Comparison of ENCODE assay signal across 1 cellular context in the genomic region with DNA sequence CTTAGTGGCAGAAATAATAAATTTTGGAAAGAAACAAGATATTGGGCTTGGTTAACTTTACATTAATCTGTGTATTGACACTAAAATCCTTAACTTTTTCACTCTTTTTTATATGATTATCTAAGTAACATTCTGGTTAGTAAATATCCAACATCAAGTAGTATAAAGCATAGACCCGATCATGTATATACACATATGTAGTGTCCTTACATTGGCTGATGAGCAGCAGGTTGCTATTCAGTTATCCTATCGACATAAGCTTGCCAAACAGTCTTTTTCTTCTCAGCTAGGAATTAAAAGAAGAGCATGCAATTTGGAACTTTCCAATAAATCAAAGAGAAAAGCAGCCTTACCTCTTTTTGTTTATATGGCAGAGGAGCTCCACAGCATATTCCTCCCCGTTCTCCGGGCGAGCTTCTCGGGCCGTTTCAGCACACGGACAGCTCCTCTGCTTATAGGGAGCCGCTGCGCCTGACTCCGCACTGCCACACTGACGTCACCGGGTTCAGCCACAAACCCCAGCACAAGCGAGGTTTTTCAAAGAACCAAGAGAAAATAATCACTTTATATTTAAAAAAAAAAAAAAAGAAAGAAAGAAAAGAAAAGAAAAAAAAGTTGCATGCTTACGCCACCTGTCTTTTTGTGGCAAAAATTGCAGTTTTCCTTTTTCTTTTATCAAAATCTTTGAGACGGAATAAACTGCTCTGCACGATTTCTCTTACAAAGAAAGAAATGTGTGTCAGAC.
A peak's percentile ranks its signal among the peaks of the same experiment; 100 is the strongest.
TF ChIP-seq lines count a peak whose summit lies in the region.

A gene with protein sequence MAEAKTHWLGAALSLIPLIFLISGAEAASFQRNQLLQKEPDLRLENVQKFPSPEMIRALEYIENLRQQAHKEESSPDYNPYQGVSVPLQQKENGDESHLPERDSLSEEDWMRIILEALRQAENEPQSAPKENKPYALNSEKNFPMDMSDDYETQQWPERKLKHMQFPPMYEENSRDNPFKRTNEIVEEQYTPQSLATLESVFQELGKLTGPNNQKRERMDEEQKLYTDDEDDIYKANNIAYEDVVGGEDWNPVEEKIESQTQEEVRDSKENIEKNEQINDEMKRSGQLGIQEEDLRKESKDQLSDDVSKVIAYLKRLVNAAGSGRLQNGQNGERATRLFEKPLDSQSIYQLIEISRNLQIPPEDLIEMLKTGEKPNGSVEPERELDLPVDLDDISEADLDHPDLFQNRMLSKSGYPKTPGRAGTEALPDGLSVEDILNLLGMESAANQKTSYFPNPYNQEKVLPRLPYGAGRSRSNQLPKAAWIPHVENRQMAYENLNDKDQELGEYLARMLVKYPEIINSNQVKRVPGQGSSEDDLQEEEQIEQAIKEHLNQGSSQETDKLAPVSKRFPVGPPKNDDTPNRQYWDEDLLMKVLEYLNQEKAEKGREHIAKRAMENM (minus strand): TSS at position 430 of the 745 bp plus-strand sequence. CDS start 3,079 bp downstream, outside the sequence.

TF ChIP-seq in HepG2, 621 proteins besides CTCF, POLR2A, EP300 and RAD21 (continued from another document and continues in another):
- TF ChIP-seq SOX13 (IDR thresholded peaks at IDR 0.05) (no peak), SOX13 (CRISPR knock-in tag; conservative IDR thresholded peaks at IDR 0.05 in 1 of 2, IDR thresholded peaks at IDR 0.05 in 1 of 2) (no peak), ZSCAN12 (CRISPR knock-in tag; IDR thresholded peaks at IDR 0.05) (peak; percentile 83; the same call in 1 of the 2 replicates), ZFP62 (CRISPR knock-in tag; IDR thresholded peaks at IDR 0.05) (no peak), ZBTB44 (CRISPR knock-in tag; IDR thresholded peaks at IDR 0.05) (no peak), PAX8 (CRISPR knock-in tag; IDR thresholded peaks at IDR 0.05; ENCODE audit: borderline replicate concordance) (no peak), ZNF75D (CRISPR knock-in tag; IDR thresholded peaks at IDR 0.05; ENCODE audit: borderline replicate concordance) (no peak), HOXA9 (CRISPR knock-in tag; IDR thresholded peaks at IDR 0.05; ENCODE audit: borderline replicate concordance) (no peak), ZNF264 (CRISPR knock-in tag; IDR thresholded peaks at IDR 0.05) (0 out of 2 replicates have a peak, but pooled peaks have one; percentile 32), POGZ (CRISPR knock-in tag; IDR thresholded peaks at IDR 0.05) (no peak), BORCS8-MEF2B (CRISPR knock-in tag; IDR thresholded peaks at IDR 0.05) (0 out of 2 replicates have a peak, but pooled peaks have one; percentile 35), GATAD1 (CRISPR knock-in tag; IDR thresholded peaks at IDR 0.05) (0 out of 2 replicates have a peak, but pooled peaks have one; percentile 26), ZKSCAN1 (IDR thresholded peaks at IDR 0.05; ENCODE audit: low read length) (no peak), ZNF530 (CRISPR knock-in tag; IDR thresholded peaks at IDR 0.05; ENCODE audit: low read depth) (no peak), TGIF2 (CRISPR knock-in tag; IDR thresholded peaks at IDR 0.05) (peak; percentile 18; the same call in 1 of the 2 replicates), ZBED4 (CRISPR knock-in tag; IDR thresholded peaks at IDR 0.05; ENCODE audit: borderline replicate concordance) (no peak), ZNF225 (CRISPR knock-in tag; IDR thresholded peaks at IDR 0.05) (no peak), ZNF260 (CRISPR knock-in tag; IDR thresholded peaks at IDR 0.05; ENCODE audit: borderline replicate concordance, low read depth) (no peak), CREB1 (IDR thresholded peaks at IDR 0.05) (peak; percentile 93), CREB1 (CRISPR knock-in tag; IDR thresholded peaks at IDR 0.05) (no peak; the same call in 1 of the 2 replicates), ZFP36L2 (CRISPR knock-in tag; IDR thresholded peaks at IDR 0.05) (no peak), WIZ (CRISPR knock-in tag; IDR thresholded peaks at IDR 0.05) (peak; percentile 93), DR1 (CRISPR knock-in tag; IDR thresholded peaks at IDR 0.05) (no peak), GRHL1 (CRISPR knock-in tag; conservative IDR thresholded peaks at IDR 0.05) (no peak), SNAPC4 (CRISPR knock-in tag; IDR thresholded peaks at IDR 0.05) (no peak), ZNF720 (CRISPR knock-in tag; IDR thresholded peaks at IDR 0.05) (no peak), ZKSCAN8 (CRISPR knock-in tag; IDR thresholded peaks at IDR 0.05; ENCODE audit: borderline replicate concordance) (no peak), FOXP1 (IDR thresholded peaks at IDR 0.05) (no peak), FOXP1 (CRISPR knock-in tag; IDR thresholded peaks at IDR 0.05) (no peak), JUND (CRISPR knock-in tag; IDR thresholded peaks at IDR 0.05) (no peak), ZNF652 (CRISPR knock-in tag; IDR thresholded peaks at IDR 0.05; ENCODE audit: borderline replicate concordance, low read depth) (no peak)
- TF ChIP-seq, protein P1, sequence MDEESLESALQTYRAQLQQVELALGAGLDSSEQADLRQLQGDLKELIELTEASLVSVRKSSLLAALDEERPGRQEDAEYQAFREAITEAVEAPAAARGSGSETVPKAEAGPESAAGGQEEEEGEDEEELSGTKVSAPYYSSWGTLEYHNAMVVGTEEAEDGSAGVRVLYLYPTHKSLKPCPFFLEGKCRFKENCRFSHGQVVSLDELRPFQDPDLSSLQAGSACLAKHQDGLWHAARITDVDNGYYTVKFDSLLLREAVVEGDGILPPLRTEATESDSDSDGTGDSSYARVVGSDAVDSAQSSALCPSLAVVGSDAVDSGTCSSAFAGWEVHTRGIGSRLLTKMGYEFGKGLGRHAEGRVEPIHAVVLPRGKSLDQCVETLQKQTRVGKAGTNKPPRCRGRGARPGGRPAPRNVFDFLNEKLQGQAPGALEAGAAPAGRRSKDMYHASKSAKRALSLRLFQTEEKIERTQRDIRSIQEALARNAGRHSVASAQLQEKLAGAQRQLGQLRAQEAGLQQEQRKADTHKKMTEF (CRISPR knock-in tag; IDR thresholded peaks at IDR 0.05) = no peak
- TF ChIP-seq, protein P2, sequence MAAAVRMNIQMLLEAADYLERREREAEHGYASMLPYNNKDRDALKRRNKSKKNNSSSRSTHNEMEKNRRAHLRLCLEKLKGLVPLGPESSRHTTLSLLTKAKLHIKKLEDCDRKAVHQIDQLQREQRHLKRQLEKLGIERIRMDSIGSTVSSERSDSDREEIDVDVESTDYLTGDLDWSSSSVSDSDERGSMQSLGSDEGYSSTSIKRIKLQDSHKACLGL (CRISPR knock-in tag; IDR thresholded peaks at IDR 0.05) = no peak
- TF ChIP-seq, protein P3, sequence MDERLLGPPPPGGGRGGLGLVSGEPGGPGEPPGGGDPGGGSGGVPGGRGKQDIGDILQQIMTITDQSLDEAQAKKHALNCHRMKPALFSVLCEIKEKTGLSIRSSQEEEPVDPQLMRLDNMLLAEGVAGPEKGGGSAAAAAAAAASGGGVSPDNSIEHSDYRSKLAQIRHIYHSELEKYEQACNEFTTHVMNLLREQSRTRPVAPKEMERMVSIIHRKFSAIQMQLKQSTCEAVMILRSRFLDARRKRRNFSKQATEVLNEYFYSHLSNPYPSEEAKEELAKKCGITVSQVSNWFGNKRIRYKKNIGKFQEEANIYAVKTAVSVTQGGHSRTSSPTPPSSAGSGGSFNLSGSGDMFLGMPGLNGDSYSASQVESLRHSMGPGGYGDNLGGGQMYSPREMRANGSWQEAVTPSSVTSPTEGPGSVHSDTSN (CRISPR knock-in tag; IDR thresholded peaks at IDR 0.05) = no peak
- TF ChIP-seq, protein P4, sequence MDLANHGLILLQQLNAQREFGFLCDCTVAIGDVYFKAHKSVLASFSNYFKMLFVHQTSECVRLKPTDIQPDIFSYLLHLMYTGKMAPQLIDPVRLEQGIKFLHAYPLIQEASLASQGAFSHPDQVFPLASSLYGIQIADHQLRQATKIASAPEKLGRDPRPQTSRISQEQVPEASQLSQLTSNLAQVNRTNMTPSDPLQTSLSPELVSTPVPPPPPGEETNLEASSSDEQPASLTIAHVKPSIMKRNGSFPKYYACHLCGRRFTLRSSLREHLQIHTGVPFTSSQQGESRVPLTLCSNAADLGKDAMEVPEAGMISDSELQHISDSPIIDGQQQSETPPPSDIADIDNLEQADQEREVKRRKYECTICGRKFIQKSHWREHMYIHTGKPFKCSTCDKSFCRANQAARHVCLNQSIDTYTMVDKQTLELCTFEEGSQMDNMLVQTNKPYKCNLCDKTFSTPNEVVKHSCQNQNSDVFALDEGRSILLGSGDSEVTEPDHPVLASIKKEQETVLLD (CRISPR knock-in tag; IDR thresholded peaks at IDR 0.05; ENCODE audit: low read depth) = no peak
- TF ChIP-seq, protein P5, sequence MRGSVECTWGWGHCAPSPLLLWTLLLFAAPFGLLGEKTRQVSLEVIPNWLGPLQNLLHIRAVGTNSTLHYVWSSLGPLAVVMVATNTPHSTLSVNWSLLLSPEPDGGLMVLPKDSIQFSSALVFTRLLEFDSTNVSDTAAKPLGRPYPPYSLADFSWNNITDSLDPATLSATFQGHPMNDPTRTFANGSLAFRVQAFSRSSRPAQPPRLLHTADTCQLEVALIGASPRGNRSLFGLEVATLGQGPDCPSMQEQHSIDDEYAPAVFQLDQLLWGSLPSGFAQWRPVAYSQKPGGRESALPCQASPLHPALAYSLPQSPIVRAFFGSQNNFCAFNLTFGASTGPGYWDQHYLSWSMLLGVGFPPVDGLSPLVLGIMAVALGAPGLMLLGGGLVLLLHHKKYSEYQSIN (CRISPR knock-in tag; IDR thresholded peaks at IDR 0.05; ENCODE audit: borderline replicate concordance) = no peak
